ENCODE assay signal across 9 cellular contexts in genomic region chr4:85842540-85842939, GRCh38.
DNase-seq lines count a peak whose midpoint lies in the region; ATAC-seq lines count a peak whose summit lies in the region.
"Had no signal": no experiment of that assay in that cellular context is flagged by ENCODE, and none has a peak within 500 bp of the region (broad histone marks: within the 10 kb centered on the region; RNA-seq: fewer than 3 reads in every experiment).

No MANE protein-coding gene starts in this region.

- WGBS in mesendoderm (ENCODE audit: extremely low coverage, insufficient coverage, low lambda C conversion rate): no CpG with 5 or more reads among the region's 7 CpGs

- in situ Hi-C loops in KBM-7 (cut with MboI; ENCODE audit: low pct_unique_long_range_greater_than_20kb, low sequenced_read_pairs): no loop called here

- H4K5ac ChIP-seq in mesendoderm (ENCODE audit: low read length): no peak overlapping the region

- H3K27me3 ChIP-seq in skeletal muscle tissue (ENCODE audit: control insufficient read depth in 3 of 3, insufficient read depth in 3 of 3, low read length in 3 of 3) (no peaks in the 10 kb centered on the region), mesendoderm (ENCODE audit: insufficient read depth, low read length, poor library complexity) (no peaks in the 10 kb centered on the region)

- H3K79me1 ChIP-seq in mesendoderm (ENCODE audit: low read length): no peaks in the 10 kb centered on the region

- H3K79me2 ChIP-seq in mesendoderm (ENCODE audit: control insufficient read depth, insufficient read depth, low read length): no peaks in the 10 kb centered on the region

- no peak overlapping the region for H3K4ac ChIP-seq in mesendoderm (ENCODE audit: low read depth, low read length)

- no peak for ATAC-seq in HG03280 (IDR thresholded peaks at IDR 0.05; ENCODE audit: unreplicated experiment)

- H3K23ac ChIP-seq in mesendoderm (ENCODE audit: low read length): no peak overlapping the region

- H2BK5ac ChIP-seq in mesendoderm (ENCODE audit: low read length): no peak overlapping the region

- H3K18ac ChIP-seq in mesendoderm (ENCODE audit: low read length): no peak overlapping the region

- H2BK15ac ChIP-seq in mesendoderm (replicated peaks; ENCODE audit: low read depth): no peak overlapping the region

- H4K8ac ChIP-seq in mesendoderm (ENCODE audit: low read depth, low read length): no peak overlapping the region

- no peak overlapping the region for H2BK120ac ChIP-seq in mesendoderm (ENCODE audit: low read depth, low read length)

- no peak overlapping the region for H2AK5ac ChIP-seq in mesendoderm (ENCODE audit: low read length)

- H3K4me1 ChIP-seq in skeletal muscle tissue (ENCODE audit: control insufficient read depth in 3 of 3, insufficient read depth in 3 of 3, low read length in 3 of 3) (peaks cover 0 to 5% (median 3%) of the 10 kb centered on the region in 3 donors), mesendoderm (ENCODE audit: control insufficient read depth, low read depth, low read length) (no peaks in the 10 kb centered on the region)

- DNase-seq in KBM-7 (peak; percentile 63), SIG-M5 (lab: John Stamatoyannopoulos, UW) (peak; percentile 1), glomerular endothelial cell (ENCODE audit: extremely low read depth, low read depth, low spot score) (peak; percentile 61), cerebellum (ENCODE audit: low spot score) (no peak), NCI-H748 treated with DMSO at 0.1 percent for 48 hours (lab: John Stamatoyannopoulos, UW) (no peak), mesendoderm (no peak)
- DNase-seq: NCI-H774 had no signal

- H3K27ac ChIP-seq in skeletal muscle tissue (ENCODE audit: low read depth, low read length): peak overlapping the region; percentile 72
- H3K27ac ChIP-seq in mesendoderm (ENCODE audit: low read depth, low read length): no peak overlapping the region

- H3K4me3 ChIP-seq in skeletal muscle tissue (ENCODE audit: low read length in 3 of 3) (peak overlapping the region in 2 of 3 donors; percentile 4 to 27), mesendoderm (ENCODE audit: low read length) (no peak overlapping the region)

- no peaks in the 10 kb centered on the region for H3K36me3 ChIP-seq in skeletal muscle tissue (ENCODE audit: control insufficient read depth in 3 of 3, insufficient read depth in 3 of 3, low read length in 3 of 3)
- no peaks in the 10 kb centered on the region for H3K36me3 ChIP-seq in mesendoderm (ENCODE audit: control insufficient read depth, insufficient read depth, low read length)

- H3K4me2 ChIP-seq in mesendoderm (ENCODE audit: low read length): no peak overlapping the region

- H3K56ac ChIP-seq in mesendoderm (ENCODE audit: low read length): no peak overlapping the region

- no peak overlapping the region for H3K9ac ChIP-seq in skeletal muscle tissue (ENCODE audit: low read depth in 1 of 3, low read length in 3 of 3)
- no peak overlapping the region for H3K9ac ChIP-seq in mesendoderm (ENCODE audit: low read length)

- no peaks in the 10 kb centered on the region for H3K9me3 ChIP-seq in skeletal muscle tissue (ENCODE audit: control insufficient read depth in 3 of 3, low read length in 3 of 3)

Comparison
In these comparisons a context has a peak if more than half of its experiments do, and no peak if none do; other contexts are left out.
1. DNase-seq: peak in KBM-7 (single experiment), SIG-M5 (single experiment) and glomerular endothelial cell (single experiment); none in cerebellum (single experiment), NCI-H748 treated with DMSO at 0.1 percent for 48 hours (single experiment) and mesendoderm (single experiment).